Comparison of ENCODE assay signal across 23 cellular contexts in genomic region chr2:45591073-45591472, GRCh38.
"Had no signal": no experiment of that assay in that cellular context is flagged by ENCODE, and none has a peak within 500 bp of the region (broad histone marks: within the 10 kb centered on the region; RNA-seq: fewer than 3 reads in every experiment).

No MANE protein-coding gene starts in this region.

- FAIRE-seq: endothelial cell of umbilical vein, kidney had no signal

- H3K4me3 ChIP-seq: coronary artery, lung, neural progenitor cell, ovary, right atrium auricular region, sigmoid colon, skin epidermis, stomach, thoracic aorta, transverse colon had no signal

- H3K9ac ChIP-seq: neural progenitor cell had no signal

- H2AFZ ChIP-seq: neural progenitor cell had no signal

- H3K9me3 ChIP-seq: ovary, right atrium auricular region, sigmoid colon, stomach, thoracic aorta, transverse colon had no signal

- H3K4me1 ChIP-seq: neural progenitor cell, right atrium auricular region had no signal

- H3K36me3 ChIP-seq: neural progenitor cell, ovary, right atrium auricular region, sigmoid colon, thoracic aorta, transverse colon had no signal

- H3K27me3 ChIP-seq: foreskin keratinocyte, neural progenitor cell, ovary, right atrium auricular region, sigmoid colon, stomach, transverse colon had no signal

- DNase-seq: effector CD4-positive, alpha-beta T cell; endodermal cell; foreskin keratinocyte; kidney; left colon; left ventricle myocardium superior; mesenchymal stem cell; midbrain; nucleus accumbens; ovary; sigmoid colon; stimulated activated naive CD4-positive, alpha-beta T cell; stomach; substantia nigra; transverse colon had no signal

- ATAC-seq: foreskin keratinocyte; left colon; left ventricle myocardium superior; natural killer cell treated with Interleukin-12 subunit alpha and Interleukin-12 subunit beta and Interleukin-15 and Interleukin-18, amount 100 ng/mL, for 72 hours had no signal

- H3K27ac ChIP-seq: coronary artery, foreskin keratinocyte, neural progenitor cell, ovary, right atrium auricular region, sigmoid colon, skin epidermis, stomach, thoracic aorta, transverse colon had no signal

- H3K4me2 ChIP-seq: neural progenitor cell had no signal
